Comparison of ENCODE assay signal across 9 cellular contexts in genomic region chr6:73694711-73695411, GRCh38. TPM values are rescaled to one million over a fixed set of nuclear protein-coding genes. Genes with fewer than 3 reads are reported as not detected.
DNase-seq lines count a peak whose midpoint lies in the region; ATAC-seq and TF ChIP-seq lines count a peak whose summit lies in the region.
"Had no signal": no experiment of that assay in that cellular context is flagged by ENCODE, and none has a peak within 500 bp of the region (broad histone marks: within the 10 kb centered on the region; RNA-seq: fewer than 3 reads in every experiment).

No MANE protein-coding gene starts in this region.

- H3K9me3 ChIP-seq in iPS-20b (ENCODE audit: insufficient read depth, low read depth, low read length) (peaks cover 6% of the 10 kb centered on the region; the same call in 1 of the 2 replicates), suprapubic skin (no peaks in the 10 kb centered on the region)
- H3K9me3 ChIP-seq in effector memory CD4-positive, alpha-beta T cell (ENCODE audit: control insufficient read depth, low read length): no peaks in the 10 kb centered on the region

- H3K4me1 ChIP-seq in iPS-20b (ENCODE audit: insufficient read depth, low read length) (peaks cover 12% of the 10 kb centered on the region; the same call in 1 of the 2 replicates), suprapubic skin (peaks cover 28% of the 10 kb centered on the region)
- H3K4me1 ChIP-seq in effector memory CD4-positive, alpha-beta T cell (ENCODE audit: control insufficient read depth, insufficient read depth, low read length, poor library complexity, severe bottlenecking): no peaks in the 10 kb centered on the region

- H3K4me3 Mint-ChIP-seq in activated naive CD8-positive, alpha-beta T cell treated with anti-CD3 and anti-CD28 coated beads for 36 hours: peak overlapping the region; percentile 84

- H3K9ac ChIP-seq in iPS-20b (ENCODE audit: low read depth, low read length): peak overlapping the region; percentile 72; the same call in 1 of the 2 replicates

- H3K27me3 ChIP-seq in iPS-20b (ENCODE audit: insufficient read depth, low read length): peaks cover 25% of the 10 kb centered on the region
- no peaks in the 10 kb centered on the region for H3K27me3 ChIP-seq in suprapubic skin
- H3K27me3 ChIP-seq in effector memory CD4-positive, alpha-beta T cell (replicated peaks; ENCODE audit: control insufficient read depth, insufficient read depth, low read length, poor library complexity, severe bottlenecking): peaks cover 5% of the 10 kb centered on the region

- no peak for TF ChIP-seq CTCF in suprapubic skin (IDR thresholded peaks at IDR 0.05)

- H3K27me3 Mint-ChIP-seq in activated naive CD8-positive, alpha-beta T cell treated with anti-CD3 and anti-CD28 coated beads for 36 hours: peaks cover 45% of the 10 kb centered on the region

- DNase-seq in activated CD8-positive, alpha-beta memory T cell treated with anti-CD3 and anti-CD28 coated beads for 24 hours: peak; percentile 73
- DNase-seq in activated CD8-positive, alpha-beta memory T cell treated with anti-CD3 and anti-CD28 coated beads, Interleukin-2, amount 50 U/mL, for 48 hours: no peak
- peak; percentile 14 for DNase-seq in activated naive CD8-positive, alpha-beta T cell treated with anti-CD3 and anti-CD28 coated beads for 36 hours
- DNase-seq in suprapubic skin (ENCODE audit: low spot score in 2 of 2) (no peak), epidermal melanocyte (ENCODE audit: insufficient read length, low spot score) (no peak)
- DNase-seq in effector memory CD4-positive, alpha-beta T cell: no peak

- TF ChIP-seq POLR2A in suprapubic skin (IDR thresholded peaks at IDR 0.05): no peak
- no peak for TF ChIP-seq POLR2A in GM18505 (IDR thresholded peaks at IDR 0.05; ENCODE audit: borderline replicate concordance, extremely low read depth, insufficient read depth, insufficient read length)

- ATAC-seq in GM18505 (IDR thresholded peaks at IDR 0.05; ENCODE audit: unreplicated experiment): no peak

- peaks cover 24% of the 10 kb centered on the region for H3K36me3 Mint-ChIP-seq in activated naive CD8-positive, alpha-beta T cell treated with anti-CD3 and anti-CD28 coated beads for 36 hours

- 28% methylated on average over 5 of the region's 5 CpGs for WGBS in suprapubic skin

- H3K36me3 ChIP-seq in iPS-20b (ENCODE audit: insufficient read depth, low read depth, low read length) (no peaks in the 10 kb centered on the region), suprapubic skin (no peaks in the 10 kb centered on the region)
- H3K36me3 ChIP-seq in effector memory CD4-positive, alpha-beta T cell (ENCODE audit: control insufficient read depth, insufficient read depth, low read length): no peaks in the 10 kb centered on the region

- peaks cover 35% of the 10 kb centered on the region for H3K4me1 Mint-ChIP-seq in activated naive CD8-positive, alpha-beta T cell treated with anti-CD3 and anti-CD28 coated beads for 36 hours

- H3K9me3 Mint-ChIP-seq in activated naive CD8-positive, alpha-beta T cell treated with anti-CD3 and anti-CD28 coated beads for 36 hours: peaks cover 4% of the 10 kb centered on the region

- H3K4me3 ChIP-seq in iPS-20b (ENCODE audit: low read length): peak overlapping the region; percentile 80; the same call in 1 of the 2 replicates
- H3K4me3 ChIP-seq in suprapubic skin: peak overlapping the region; percentile 63
- H3K4me3 ChIP-seq in effector memory CD4-positive, alpha-beta T cell (ENCODE audit: insufficient read depth, low read depth, low read length, poor library complexity, severe bottlenecking): no peak overlapping the region

- TF ChIP-seq EP300 in suprapubic skin (IDR thresholded peaks at IDR 0.05): no peak

- H3K27ac Mint-ChIP-seq in activated naive CD8-positive, alpha-beta T cell treated with anti-CD3 and anti-CD28 coated beads for 36 hours: peak overlapping the region; percentile 91

- no peak overlapping the region for H3K27ac ChIP-seq in iPS-20b (ENCODE audit: low read length)
- peak overlapping the region; percentile 90 for H3K27ac ChIP-seq in suprapubic skin
- no peak overlapping the region for H3K27ac ChIP-seq in effector memory CD4-positive, alpha-beta T cell (ENCODE audit: insufficient read depth, low read length, poor library complexity, severe bottlenecking)
- H3K27ac ChIP-seq: C4-2B had no signal

RNA-seq across cellular contexts. Expression of gene CD109, which starts 1.1 kb away (rescaled TPM):
- total RNA-seq in activated naive CD8-positive, alpha-beta T cell treated with anti-CD3 and anti-CD28 coated beads for 36 hours: 10 to 100 TPM; 12.2 to 12.4 TPM
- total RNA-seq in suprapubic skin: 10 to 100 TPM; 27.5 to 48.2 (median 43.1) TPM

RNA-seq across cellular contexts. Expression of gene SLC17A5, which starts 41.1 kb away (rescaled TPM):
- 1 to 10 TPM; 3.1 to 4.1 TPM for total RNA-seq in activated naive CD8-positive, alpha-beta T cell treated with anti-CD3 and anti-CD28 coated beads for 36 hours
- 10 to 100 TPM in 2 of 4 donors, 1 to 10 TPM in 2; 8.0 to 14.0 (median 11.2) TPM for total RNA-seq in suprapubic skin

Comparison
In these comparisons a context has a peak if more than half of its experiments do, and no peak if none do; other contexts are left out.
1. DNase-seq: peak in activated CD8-positive, alpha-beta memory T cell treated with anti-CD3 and anti-CD28 coated beads for 24 hours (single experiment) and activated naive CD8-positive, alpha-beta T cell treated with anti-CD3 and anti-CD28 coated beads for 36 hours (single experiment); none in activated CD8-positive, alpha-beta memory T cell treated with anti-CD3 and anti-CD28 coated beads, Interleukin-2, amount 50 U/mL, for 48 hours (single experiment), suprapubic skin (0 of 2), effector memory CD4-positive, alpha-beta T cell (0 of 3) and epidermal melanocyte (single experiment).